In genomic region chr11:65900125-65900898, GRCh38 we compare ENCODE assay signal across 8 cellular contexts. TPM values are rescaled to one million over a fixed set of nuclear protein-coding genes. Genes with fewer than 3 reads are reported as not detected.
DNase-seq lines count a peak whose midpoint lies in the region; ATAC-seq and TF ChIP-seq lines count a peak whose summit lies in the region.

TSS of gene FOSL1 (minus strand) at chr11:65900388. CDS start at chr11:65900339, 49 bp downstream.

- H3K4me1 Mint-ChIP-seq in activated T-cell treated with anti-CD3 and anti-CD28 coated beads, Interleukin-2, amount 50 U/mL, for 4 hours (ENCODE audit: low read depth): peaks cover 33% of the 10 kb centered on the region
- H3K4me1 Mint-ChIP-seq in naive B cell: peaks cover 3 to 17% (median 6%) of the 10 kb centered on the region in 3 donors

- no peak within 1 kb of the TSS for H2AFZ ChIP-seq in OCI-LY3 (ENCODE audit: low read depth, low read length)

- H3K4me3 Mint-ChIP-seq in activated T-cell treated with anti-CD3 and anti-CD28 coated beads, Interleukin-2, amount 50 U/mL, for 4 hours: peak within 1 kb of the TSS; percentile 91
- peak within 1 kb of the TSS; percentile 57 to 85 (median 74) for H3K4me3 Mint-ChIP-seq in naive B cell

- peak; percentile 78 for ATAC-seq in HG03432 (IDR thresholded peaks at IDR 0.05; ENCODE audit: unreplicated experiment)
- peak; percentile 81 to 84 for ATAC-seq in activated T-cell treated with anti-CD3 and anti-CD28 coated beads, Interleukin-2, amount 50 U/mL, for 4 hours
- ATAC-seq in naive B cell (ENCODE audit: low read depth in 2 of 2): peak; percentile 97

- H3K36me3 ChIP-seq in BLaER1 treated with 17β-estradiol and CSF1 and Interleukin-3, amounts not matched to agents 10 nM and 100 nM: peaks cover 0 to 32% (median 3%) of the 10 kb centered on the region in 11 experiments; a peak in 12 of 22 replicates
- H3K36me3 ChIP-seq in OCI-LY3 (replicated peaks; ENCODE audit: low read depth, low read length): no peaks in the 10 kb centered on the region
- H3K36me3 ChIP-seq in esophagus muscularis mucosa: no peaks in the 10 kb centered on the region

- H3K27ac Mint-ChIP-seq in naive B cell: peak within 1 kb of the TSS; percentile 80 to 94 (median 90)

- H3K4me1 ChIP-seq in BLaER1 treated with 17β-estradiol and CSF1 and Interleukin-3, amounts not matched to agents 10 nM and 100 nM: peaks cover 37 to 62% (median 50%) of the 10 kb centered on the region in 10 experiments
- H3K4me1 ChIP-seq in OCI-LY3 (ENCODE audit: low read length) (no peaks in the 10 kb centered on the region), esophagus muscularis mucosa (peaks cover 16 to 24% (median 23%) of the 10 kb centered on the region in 4 donors)

- H3K27me3 Mint-ChIP-seq in activated T-cell treated with anti-CD3 and anti-CD28 coated beads, Interleukin-2, amount 50 U/mL, for 4 hours (ENCODE audit: low read depth): peaks cover 2% of the 10 kb centered on the region
- H3K27me3 Mint-ChIP-seq in naive B cell: peaks cover 0 to 25% (median 11%) of the 10 kb centered on the region in 3 donors

- peak within 1 kb of the TSS; percentile 85 to 99 (median 92) for H3K4me2 ChIP-seq in BLaER1 treated with 17β-estradiol and CSF1 and Interleukin-3, amounts not matched to agents 10 nM and 100 nM
- H3K4me2 ChIP-seq in OCI-LY3 (ENCODE audit: low read length): peak within 1 kb of the TSS; percentile 59

- H3K36me3 Mint-ChIP-seq in activated T-cell treated with anti-CD3 and anti-CD28 coated beads, Interleukin-2, amount 50 U/mL, for 4 hours (ENCODE audit: insufficient read depth): peaks cover 21% of the 10 kb centered on the region
- H3K36me3 Mint-ChIP-seq in naive B cell: no peaks in the 10 kb centered on the region

- no peaks in the 10 kb centered on the region for H3K79me2 ChIP-seq in OCI-LY3 (ENCODE audit: low read length)

- intact Hi-C loops in esophagus muscularis mucosa (cut with DNase I): no loop called here

- peak within 1 kb of the TSS; percentile 64 to 91 (median 83) for H3K9ac ChIP-seq in BLaER1 treated with 17β-estradiol and CSF1 and Interleukin-3, amounts not matched to agents 10 nM and 100 nM
- H3K9ac ChIP-seq in OCI-LY3 (ENCODE audit: low read length): no peak within 1 kb of the TSS

- TF ChIP-seq CTCF in OCI-LY3 (IDR thresholded peaks at IDR 0.05; ENCODE audit: low read depth, low read length) (no peak), esophagus muscularis mucosa (IDR thresholded peaks at IDR 0.05) (no peak)

- TF ChIP-seq POLR2A in esophagus muscularis mucosa (IDR thresholded peaks at IDR 0.05; ENCODE audit: low read depth): peak; percentile 64

- DNase-seq in GM19238 (ENCODE audit: insufficient read length, low spot score) (peak; percentile 85), esophagus muscularis mucosa (ENCODE audit: extremely low spot score) (peak; percentile 97), naive B cell (peak; percentile 93)
- DNase-seq in activated T-cell treated with anti-CD3 and anti-CD28 coated beads, Interleukin-2, amount 50 U/mL, for 4 hours: peak; percentile 94
- DNase-seq in stimulated activated CD8-positive, alpha-beta memory T cell treated with anti-CD3 and anti-CD28 coated beads, Interleukin-7, amount 100 ng/mL, for 4 hours (ENCODE audit: low read depth in 2 of 2): peak; percentile 90 to 94

- H4K20me1 ChIP-seq in BLaER1 treated with 17β-estradiol and CSF1 and Interleukin-3, amounts not matched to agents 10 nM and 100 nM: peaks cover 0 to 37% (median 5%) of the 10 kb centered on the region in 11 experiments; a peak in 8 of 22 replicates
- no peaks in the 10 kb centered on the region for H4K20me1 ChIP-seq in OCI-LY3 (ENCODE audit: insufficient read depth, low read length)

- H3K9me3 Mint-ChIP-seq in activated T-cell treated with anti-CD3 and anti-CD28 coated beads, Interleukin-2, amount 50 U/mL, for 4 hours: no peaks in the 10 kb centered on the region
- H3K9me3 Mint-ChIP-seq in naive B cell: no peaks in the 10 kb centered on the region

- H3K27me3 ChIP-seq in BLaER1 treated with 17β-estradiol and CSF1 and Interleukin-3, amounts not matched to agents 10 nM and 100 nM: peaks cover 0 to 55% (median 51%) of the 10 kb centered on the region in 11 experiments; a peak in 19 of 22 replicates
- H3K27me3 ChIP-seq in OCI-LY3 (ENCODE audit: low read depth, low read length): peaks cover 21% of the 10 kb centered on the region; the same call in 1 of the 2 replicates
- peaks cover 0 to 11% (median 0%) of the 10 kb centered on the region in 4 donors for H3K27me3 ChIP-seq in esophagus muscularis mucosa

- H3K4me3 ChIP-seq in BLaER1 treated with 17β-estradiol and CSF1 and Interleukin-3, amounts not matched to agents 10 nM and 100 nM: peak within 1 kb of the TSS; percentile 66 to 93 (median 77)
- H3K4me3 ChIP-seq in OCI-LY3 (ENCODE audit: low read length) (peak within 1 kb of the TSS; percentile 68), esophagus muscularis mucosa (peak within 1 kb of the TSS; percentile 64 to 73 (median 68))

- H3K9me3 ChIP-seq in BLaER1 treated with 17β-estradiol and CSF1 and Interleukin-3, amounts not matched to agents 10 nM and 100 nM (replicated peaks in 1 of 11): no peaks in the 10 kb centered on the region
- H3K9me3 ChIP-seq in OCI-LY3 (ENCODE audit: insufficient read depth, low read length): no peaks in the 10 kb centered on the region
- no peaks in the 10 kb centered on the region for H3K9me3 ChIP-seq in esophagus muscularis mucosa

- peak within 1 kb of the TSS; percentile 71 to 85 (median 82) for H3K27ac ChIP-seq in BLaER1 treated with 17β-estradiol and CSF1 and Interleukin-3, amounts not matched to agents 10 nM and 100 nM
- no peak within 1 kb of the TSS for H3K27ac ChIP-seq in OCI-LY3 (ENCODE audit: low read length)
- H3K27ac ChIP-seq in esophagus muscularis mucosa (replicated peaks in 1 of 4): peak within 1 kb of the TSS; percentile 56 to 80 (median 77)

- TF ChIP-seq EP300 in esophagus muscularis mucosa (IDR thresholded peaks at IDR 0.05): no peak

- 11% methylated on average over 12 of the region's 80 CpGs for WGBS in esophagus muscularis mucosa

RNA-seq across cellular contexts. Expression of gene FOSL1, which starts in this region (rescaled TPM):
- total RNA-seq in activated T-cell treated with anti-CD3 and anti-CD28 coated beads, Interleukin-2, amount 50 U/mL, for 4 hours: 10 to 100 TPM; 75.6 to 77.2 (median 76.9) TPM
- total RNA-seq in esophagus muscularis mucosa: 10 to 100 TPM in 1 of 4 donors, 1 to 10 TPM in 2, not detected in 1; 3.2 to 47.2 (median 8.7) TPM
- under 1 TPM in 3 of 6 donors, not detected in 3; 0.25 to 0.34 (median 0.27) TPM for polyA plus RNA-seq in naive B cell (ENCODE audit: low read depth in 6 of 6)

Comparison
In these comparisons a context has a peak if more than half of its experiments do, and no peak if none do; other contexts are left out.
1. Peak in DNase-seq and ATAC-seq in naive B cell; RNA of the gene not detected or under 1 TPM.